ENCODE assay signal across 19 cellular contexts in genomic region chr1:246613131-246613758, GRCh38. TPM values are rescaled to one million over a fixed set of nuclear protein-coding genes. Genes with fewer than 3 reads are reported as not detected.
DNase-seq lines count a peak whose midpoint lies in the region; ATAC-seq and TF ChIP-seq lines count a peak whose summit lies in the region.
"Had no signal": no experiment of that assay in that cellular context is flagged by ENCODE, and none has a peak within 500 bp of the region (broad histone marks: within the 10 kb centered on the region; RNA-seq: fewer than 3 reads in every experiment).

No MANE protein-coding gene starts in this region.

- no peak overlapping the region for H3K4me2 ChIP-seq in neural progenitor cell

- H3K27me3 Mint-ChIP-seq in activated CD8-positive, alpha-beta T cell treated with anti-CD3 and anti-CD28 coated beads for 36 hours: no peaks in the 10 kb centered on the region
- no peaks in the 10 kb centered on the region for H3K27me3 Mint-ChIP-seq in activated CD8-positive, alpha-beta T cell treated with anti-CD3 and anti-CD28 coated beads, Interleukin-2, amount 10 ng/mL, durations not matched to agents 7 days and 5 days (ENCODE audit: low read depth)
- no peaks in the 10 kb centered on the region for H3K27me3 Mint-ChIP-seq in dendritic cell treated with granulocyte-macrophage colony-stimulating factor and Interleukin-4, amounts not matched to agents 40 ng/mL and 50 ng/mL, for 4 days
- no peaks in the 10 kb centered on the region for H3K27me3 Mint-ChIP-seq in neural progenitor cell (ENCODE audit: insufficient read depth, low read depth)
- H3K27me3 Mint-ChIP-seq in endodermal cell (ENCODE audit: insufficient read depth): no peaks in the 10 kb centered on the region

- H3K36me3 Mint-ChIP-seq in activated CD8-positive, alpha-beta T cell treated with anti-CD3 and anti-CD28 coated beads for 36 hours (ENCODE audit: low read depth): peaks cover 20% of the 10 kb centered on the region
- peaks cover 12% of the 10 kb centered on the region for H3K36me3 Mint-ChIP-seq in activated CD8-positive, alpha-beta T cell treated with anti-CD3 and anti-CD28 coated beads, Interleukin-2, amount 10 ng/mL, durations not matched to agents 7 days and 5 days (ENCODE audit: low read depth)
- peaks cover 6% of the 10 kb centered on the region for H3K36me3 Mint-ChIP-seq in dendritic cell treated with granulocyte-macrophage colony-stimulating factor and Interleukin-4, amounts not matched to agents 40 ng/mL and 50 ng/mL, for 4 days (ENCODE audit: low read depth)
- H3K36me3 Mint-ChIP-seq in neural progenitor cell (peaks cover 3% of the 10 kb centered on the region), endodermal cell (ENCODE audit: low read depth) (peaks cover 2% of the 10 kb centered on the region)

- CTCF ChIA-PET in activated CD8-positive, alpha-beta T cell treated with anti-CD3 and anti-CD28 coated beads for 36 hours (lab: Charles Lee): no interaction called here
- CTCF ChIA-PET in activated CD8-positive, alpha-beta T cell treated with anti-CD3 and anti-CD28 coated beads, Interleukin-2, amount 10 ng/mL, durations not matched to agents 7 days and 5 days (lab: Charles Lee): interaction anchor here (1.6 kb wide), 1 partner anchor 76 kb away, joined by 3 read pairs; no protein-coding TSS in a partner anchor
- CTCF ChIA-PET in RWPE1 (lab: Yijun Ruan, JAX): no interaction called here

- no peaks in the 10 kb centered on the region for H3K27me3 ChIP-seq in neural progenitor cell
- H3K27me3 ChIP-seq in endodermal cell (ENCODE audit: control insufficient read depth, insufficient read depth, low read length, poor library complexity, severe bottlenecking): no peaks in the 10 kb centered on the region
- H3K27me3 ChIP-seq: adrenal gland, MG63, SJSA1 had no signal

- POLR2A ChIA-PET in activated CD8-positive, alpha-beta T cell treated with anti-CD3 and anti-CD28 coated beads for 36 hours (lab: Charles Lee): interaction anchor here (1.1 kb wide), 1 partner anchor 30 kb away, joined by 3 read pairs; no protein-coding TSS in a partner anchor
- POLR2A ChIA-PET in activated CD8-positive, alpha-beta T cell treated with anti-CD3 and anti-CD28 coated beads, Interleukin-2, amount 10 ng/mL, durations not matched to agents 7 days and 5 days (lab: Charles Lee): no interaction called here
- POLR2A ChIA-PET in RWPE1 (lab: Yijun Ruan, JAX; ENCODE audit: low non-redundant PET): no interaction called here

- H3F3A ChIP-seq in neural progenitor cell (ENCODE audit: low read depth): no peaks in the 10 kb centered on the region

- WGBS in endodermal cell (ENCODE audit: insufficient coverage in 1 of 2, insufficient read length in 1 of 2), 2 experiments: 91 to 100% methylated on average over 1 to 4 of the region's 4 CpGs

- H3K9me3 Mint-ChIP-seq in activated CD8-positive, alpha-beta T cell treated with anti-CD3 and anti-CD28 coated beads for 36 hours: no peaks in the 10 kb centered on the region
- no peaks in the 10 kb centered on the region for H3K9me3 Mint-ChIP-seq in activated CD8-positive, alpha-beta T cell treated with anti-CD3 and anti-CD28 coated beads, Interleukin-2, amount 10 ng/mL, durations not matched to agents 7 days and 5 days (ENCODE audit: insufficient read depth)
- no peaks in the 10 kb centered on the region for H3K9me3 Mint-ChIP-seq in dendritic cell treated with granulocyte-macrophage colony-stimulating factor and Interleukin-4, amounts not matched to agents 40 ng/mL and 50 ng/mL, for 4 days
- H3K9me3 Mint-ChIP-seq in neural progenitor cell: no peaks in the 10 kb centered on the region
- no peaks in the 10 kb centered on the region for H3K9me3 Mint-ChIP-seq in endodermal cell

- no peak for DNase-seq in activated CD8-positive, alpha-beta T cell treated with anti-CD3 and anti-CD28 coated beads for 36 hours
- no peak for DNase-seq in activated CD8-positive, alpha-beta T cell treated with anti-CD3 and anti-CD28 coated beads, Interleukin-2, amount 10 ng/mL, durations not matched to agents 7 days and 5 days
- peak; percentile 8 for DNase-seq in RWPE1 (ENCODE audit: low spot score)
- DNase-seq in neural progenitor cell (ENCODE audit: low spot score): no peak
- no peak for DNase-seq in endodermal cell
- no peak for DNase-seq in stimulated activated naive CD4-positive, alpha-beta T cell treated with Interleukin-2 at 50 U/mL for 16 hours (lab: John Stamatoyannopoulos, UW)
- DNase-seq: adrenal gland, cerebellar nuclear complex, DND-41, MG63, NCI-H146, T1000 had no signal

- ATAC-seq in activated CD8-positive, alpha-beta T cell treated with anti-CD3 and anti-CD28 coated beads for 36 hours: no peak
- ATAC-seq in activated CD8-positive, alpha-beta T cell treated with anti-CD3 and anti-CD28 coated beads, Interleukin-2, amount 10 ng/mL, durations not matched to agents 7 days and 5 days: no peak
- ATAC-seq in GM18907 (IDR thresholded peaks at IDR 0.05; ENCODE audit: unreplicated experiment): no peak
- ATAC-seq: activated CD4-positive, CD25-positive, alpha-beta regulatory T cell treated with anti-CD3 and anti-CD28 coated beads, Interleukin-2, amount 50 U/mL, for 24 hours; left lobe of liver; sciatic nerve had no signal

- peaks cover 10% of the 10 kb centered on the region for H3K79me2 ChIP-seq in neural progenitor cell (ENCODE audit: low read depth)

- H3K4me1 ChIP-seq in neural progenitor cell (peaks cover 15% of the 10 kb centered on the region), endodermal cell (ENCODE audit: control insufficient read depth, insufficient read depth, low read length) (no peaks in the 10 kb centered on the region)

- H3K4me3 Mint-ChIP-seq in activated CD8-positive, alpha-beta T cell treated with anti-CD3 and anti-CD28 coated beads for 36 hours: no peak overlapping the region
- no peak overlapping the region for H3K4me3 Mint-ChIP-seq in activated CD8-positive, alpha-beta T cell treated with anti-CD3 and anti-CD28 coated beads, Interleukin-2, amount 10 ng/mL, durations not matched to agents 7 days and 5 days
- H3K4me3 Mint-ChIP-seq in dendritic cell treated with granulocyte-macrophage colony-stimulating factor and Interleukin-4, amounts not matched to agents 40 ng/mL and 50 ng/mL, for 4 days: no peak overlapping the region
- H3K4me3 Mint-ChIP-seq in neural progenitor cell: no peak overlapping the region
- no peak overlapping the region for H3K4me3 Mint-ChIP-seq in endodermal cell
- H3K4me3 Mint-ChIP-seq: CD14-positive monocyte had no signal

- H3K27ac Mint-ChIP-seq in activated CD8-positive, alpha-beta T cell treated with anti-CD3 and anti-CD28 coated beads for 36 hours: peak overlapping the region; percentile 42
- no peak overlapping the region for H3K27ac Mint-ChIP-seq in activated CD8-positive, alpha-beta T cell treated with anti-CD3 and anti-CD28 coated beads, Interleukin-2, amount 10 ng/mL, durations not matched to agents 7 days and 5 days
- H3K27ac Mint-ChIP-seq in dendritic cell treated with granulocyte-macrophage colony-stimulating factor and Interleukin-4, amounts not matched to agents 40 ng/mL and 50 ng/mL, for 4 days: peak overlapping the region; percentile 59
- H3K27ac Mint-ChIP-seq in neural progenitor cell: peak overlapping the region; percentile 16
- no peak overlapping the region for H3K27ac Mint-ChIP-seq in endodermal cell

- H3K4me3 ChIP-seq in neural progenitor cell: no peak overlapping the region
- no peak overlapping the region for H3K4me3 ChIP-seq in endodermal cell (ENCODE audit: low read length)
- H3K4me3 ChIP-seq: adrenal gland, MG63, SJSA1 had no signal

- no peak for TF ChIP-seq CTCF in activated CD8-positive, alpha-beta T cell treated with anti-CD3 and anti-CD28 coated beads for 36 hours (IDR thresholded peaks at IDR 0.05)
- TF ChIP-seq CTCF in RWPE1 (conservative IDR thresholded peaks at IDR 0.05; ENCODE audit: low read depth) (no peak), neural progenitor cell (IDR thresholded peaks at IDR 0.05) (no peak), endodermal cell (conservative IDR thresholded peaks at IDR 0.05) (no peak)

- intact Hi-C loops in activated CD8-positive, alpha-beta T cell treated with anti-CD3 and anti-CD28 coated beads for 36 hours (cut with micrococcal nuclease): no loop called here
- intact Hi-C loops in dendritic cell treated with granulocyte-macrophage colony-stimulating factor and Interleukin-4, amounts not matched to agents 40 ng/mL and 50 ng/mL, for 4 days (cut with micrococcal nuclease): no loop called here

- H3K9me3 ChIP-seq in neural progenitor cell (ENCODE audit: low read depth) (no peaks in the 10 kb centered on the region), endodermal cell (ENCODE audit: control insufficient read depth, low read length) (no peaks in the 10 kb centered on the region)
- H3K9me3 ChIP-seq: adrenal gland, MG63, SJSA1 had no signal

- no peaks in the 10 kb centered on the region for H3K36me3 ChIP-seq in neural progenitor cell
- H3K36me3 ChIP-seq in endodermal cell (ENCODE audit: control insufficient read depth, insufficient read depth, low read length): no peaks in the 10 kb centered on the region
- H3K36me3 ChIP-seq: adrenal gland, MG63 had no signal

- H3K27ac ChIP-seq in RWPE1 (no peak overlapping the region), neural progenitor cell (no peak overlapping the region), endodermal cell (ENCODE audit: low read depth, low read length) (no peak overlapping the region)
- H3K27ac ChIP-seq: SJSA1 had no signal

- no peak overlapping the region for H2AFZ ChIP-seq in neural progenitor cell (replicated peaks)

- no peak overlapping the region for H3K9ac ChIP-seq in neural progenitor cell
- H3K9ac ChIP-seq in endodermal cell (ENCODE audit: extremely low read depth, low read length, poor library complexity, severe bottlenecking): no peak overlapping the region

- no peaks in the 10 kb centered on the region for H4K20me1 ChIP-seq in neural progenitor cell (ENCODE audit: low read depth)

- peaks cover 48% of the 10 kb centered on the region for H3K4me1 Mint-ChIP-seq in activated CD8-positive, alpha-beta T cell treated with anti-CD3 and anti-CD28 coated beads for 36 hours (ENCODE audit: low read depth)
- peaks cover 17% of the 10 kb centered on the region for H3K4me1 Mint-ChIP-seq in activated CD8-positive, alpha-beta T cell treated with anti-CD3 and anti-CD28 coated beads, Interleukin-2, amount 10 ng/mL, durations not matched to agents 7 days and 5 days (ENCODE audit: low read depth)
- peaks cover 23% of the 10 kb centered on the region for H3K4me1 Mint-ChIP-seq in dendritic cell treated with granulocyte-macrophage colony-stimulating factor and Interleukin-4, amounts not matched to agents 40 ng/mL and 50 ng/mL, for 4 days (ENCODE audit: low read depth)
- peaks cover 9% of the 10 kb centered on the region for H3K4me1 Mint-ChIP-seq in neural progenitor cell
- peaks cover 10% of the 10 kb centered on the region for H3K4me1 Mint-ChIP-seq in endodermal cell

RNA-seq across cellular contexts. Expression of gene CNST, which starts 47.0 kb away (rescaled TPM):
- total RNA-seq in activated CD8-positive, alpha-beta T cell treated with anti-CD3 and anti-CD28 coated beads for 36 hours: 10 to 100 TPM; 23.5 to 25.1 TPM
- 10 to 100 TPM; 26.9 to 30.4 TPM for total RNA-seq in activated CD8-positive, alpha-beta T cell treated with anti-CD3 and anti-CD28 coated beads, Interleukin-2, amount 10 ng/mL, durations not matched to agents 7 days and 5 days
- total RNA-seq in neural progenitor cell (ENCODE audit: low replicate concordance) (15.5 and 25.6 TPM in 2 replicates), endodermal cell (10 to 100 TPM; 14.7 to 20.3 TPM)
- polyA plus RNA-seq in endodermal cell (2013, experiment 1 of 2): 11.6 TPM
- 12.0 TPM for polyA plus RNA-seq in endodermal cell (2013, experiment 2 of 2)

RNA-seq across cellular contexts. Expression of gene TFB2M, which starts 47.2 kb away (rescaled TPM):
- 10 to 100 TPM; 16.0 TPM for total RNA-seq in activated CD8-positive, alpha-beta T cell treated with anti-CD3 and anti-CD28 coated beads for 36 hours
- total RNA-seq in activated CD8-positive, alpha-beta T cell treated with anti-CD3 and anti-CD28 coated beads, Interleukin-2, amount 10 ng/mL, durations not matched to agents 7 days and 5 days: 10 to 100 TPM; 10.4 to 12.3 TPM
- total RNA-seq in neural progenitor cell (ENCODE audit: low replicate concordance): 16.4 and 21.1 TPM in 2 replicates
- total RNA-seq in endodermal cell: 10 to 100 TPM; 13.2 to 13.7 TPM
- 14.2 TPM for polyA plus RNA-seq in endodermal cell (2013, experiment 1 of 2)
- 14.4 TPM for polyA plus RNA-seq in endodermal cell (2013, experiment 2 of 2)

Comparison
In these comparisons a context has a peak if more than half of its experiments do, and no peak if none do; other contexts are left out.
1. H3K27ac Mint-ChIP-seq: peak in activated CD8-positive, alpha-beta T cell treated with anti-CD3 and anti-CD28 coated beads for 36 hours (single experiment), dendritic cell treated with granulocyte-macrophage colony-stimulating factor and Interleukin-4, amounts not matched to agents 40 ng/mL and 50 ng/mL, for 4 days (single experiment) and neural progenitor cell (single experiment); none in activated CD8-positive, alpha-beta T cell treated with anti-CD3 and anti-CD28 coated beads, Interleukin-2, amount 10 ng/mL, durations not matched to agents 7 days and 5 days (single experiment) and endodermal cell (single experiment).